2 cellular contexts compared by ENCODE assay signal in the genomic region with DNA sequence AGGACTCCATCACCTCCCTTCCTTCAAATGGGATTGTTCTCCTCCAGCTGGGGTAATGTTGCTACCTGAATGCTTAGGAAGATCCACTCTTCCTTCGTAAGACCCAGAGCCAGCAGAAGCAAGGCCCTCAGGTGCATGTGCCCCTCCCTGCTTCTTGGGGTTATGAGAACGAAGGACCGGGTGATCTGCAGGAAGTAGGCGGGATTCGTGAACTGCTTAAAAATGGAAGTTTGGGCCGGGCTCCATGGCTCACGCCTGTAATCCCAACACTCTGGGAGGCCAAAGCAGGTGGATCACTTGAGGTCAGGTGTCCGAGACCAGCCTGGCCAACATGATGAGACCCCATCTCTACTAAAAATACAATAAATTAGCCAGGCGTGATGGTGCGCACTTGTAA.
TF ChIP-seq lines count a peak whose summit lies in the region.

No MANE protein-coding gene starts in this region.

TF ChIP-seq in A549, 52 proteins besides CTCF, POLR2A, EP300 and RAD21:
- no peak for TF ChIP-seq FOSB (CRISPR knock-in tag; IDR thresholded peaks at IDR 0.05)
- no peak for TF ChIP-seq BHLHE40 (IDR thresholded peaks at IDR 0.05; ENCODE audit: low read depth, low read length)
- TF ChIP-seq E2F6 (IDR thresholded peaks at IDR 0.05; ENCODE audit: borderline replicate concordance, low read depth): no peak
- TF ChIP-seq ATOH8 (CRISPR knock-in tag; IDR thresholded peaks at IDR 0.05; ENCODE audit: low read depth): no peak
- no peak for TF ChIP-seq HMGXB4 (CRISPR knock-in tag; IDR thresholded peaks at IDR 0.05; ENCODE audit: borderline replicate concordance)
- TF ChIP-seq GATA3 (IDR thresholded peaks at IDR 0.05; ENCODE audit: borderline replicate concordance): no peak

TF ChIP-seq in IMR-90, 13 proteins besides CTCF, POLR2A, EP300 and RAD21:
- TF ChIP-seq MAZ (IDR thresholded peaks at IDR 0.05; ENCODE audit: borderline replicate concordance, low read depth, low read length): no peak
- TF ChIP-seq MAFK (IDR thresholded peaks at IDR 0.05; ENCODE audit: low read depth, low read length): no peak
- no peak for TF ChIP-seq FOS (IDR thresholded peaks at IDR 0.05; ENCODE audit: low read depth, low read length)
- TF ChIP-seq RFX5 (IDR thresholded peaks at IDR 0.05; ENCODE audit: low read depth, low read length): no peak
- no peak for TF ChIP-seq BHLHE40 (IDR thresholded peaks at IDR 0.05; ENCODE audit: low read depth, low read length)
- no peak for TF ChIP-seq SMC3 (IDR thresholded peaks at IDR 0.05; ENCODE audit: low read depth, low read length)
- TF ChIP-seq RCOR1 (IDR thresholded peaks at IDR 0.05; ENCODE audit: insufficient replicate concordance, low read length): no peak
